8 cellular contexts compared by ENCODE assay signal in genomic region chr18:35289293-35290069, GRCh38. TPM values are rescaled to one million over a fixed set of nuclear protein-coding genes. Genes with fewer than 3 reads are reported as not detected.
DNase-seq lines count a peak whose midpoint lies in the region; ATAC-seq and TF ChIP-seq lines count a peak whose summit lies in the region.

No MANE protein-coding gene starts in this region.

- peaks cover 28% of the 10 kb centered on the region for H3K36me3 ChIP-seq in SK-N-MC (ENCODE audit: insufficient read depth, low read length)
- peaks cover 4 to 5% of the 10 kb centered on the region in 2 donors for H3K36me3 ChIP-seq in lung (ENCODE audit: control insufficient read depth in 2 of 2, insufficient read depth in 2 of 2, low read length in 2 of 2)
- H3K36me3 ChIP-seq in stomach: peaks cover 0 to 20% (median 15%) of the 10 kb centered on the region in 4 donors

- peaks cover 10% of the 10 kb centered on the region in 2 donors for H3K4me1 ChIP-seq in lung (ENCODE audit: control insufficient read depth in 2 of 2, insufficient read depth in 2 of 2, low read length in 2 of 2)
- peaks cover 18 to 50% (median 36%) of the 10 kb centered on the region in 4 donors for H3K4me1 ChIP-seq in stomach

- ATAC-seq in GM18519 (IDR thresholded peaks at IDR 0.05; ENCODE audit: low FRiP score, unreplicated experiment) (peak; percentile 6), HG03060 (IDR thresholded peaks at IDR 0.05; ENCODE audit: low read depth, unreplicated experiment) (peak; percentile 15), lung (ENCODE audit: insufficient read depth, low FRiP score) (peak; percentile 12)

- TF ChIP-seq POLR2A in stomach (IDR thresholded peaks at IDR 0.05): no peak

- DNase-seq in ACHN (peak; percentile 6), SK-N-MC (ENCODE audit: low read depth, low spot score) (no peak), dermis blood vessel endothelial cell (peak; percentile 30), lung (ENCODE audit: low spot score) (peak; percentile 39), stomach (peak; percentile 32), DMS114 treated with DMSO at 0.1 percent for 48 hours (lab: John Stamatoyannopoulos, UW; ENCODE audit: unreplicated experiment) (no peak)

- WGBS in lung, 2 donors: 1 to 3% methylated on average over 14 of the region's 14 CpGs
- 3 to 5% (median 4%) methylated on average over 14 of the region's 14 CpGs for WGBS in stomach, 5 donors

- no peak overlapping the region for H3K27ac ChIP-seq in SK-N-MC
- peak overlapping the region; percentile 75 to 94 for H3K27ac ChIP-seq in lung (ENCODE audit: low read depth in 1 of 2, low read length in 1 of 2)
- H3K27ac ChIP-seq in stomach: peak overlapping the region; percentile 52 to 89 (median 89)

- H3K27me3 ChIP-seq in lung (ENCODE audit: control insufficient read depth, insufficient read depth) (no peaks in the 10 kb centered on the region), stomach (no peaks in the 10 kb centered on the region)

- intact Hi-C loops in stomach (cut with DNase I; ENCODE audit: low total_unique reads): no loop called here

- peaks cover 5% of the 10 kb centered on the region for H3K9me3 ChIP-seq in SK-N-MC (ENCODE audit: low read depth, low read length)
- peaks cover 0 to 2% of the 10 kb centered on the region in 2 donors for H3K9me3 ChIP-seq in lung (ENCODE audit: control insufficient read depth in 2 of 2, insufficient read depth in 1 of 2, low read length in 1 of 2)
- no peaks in the 10 kb centered on the region for H3K9me3 ChIP-seq in stomach

- in situ Hi-C loops in ACHN (cut with HindIII; ENCODE audit: low pct_ligation_motif_present, low pct_unique_long_range_greater_than_20kb, low sequenced_read_pairs): no loop called here

- TF ChIP-seq CTCF in lung (IDR thresholded peaks at IDR 0.05; ENCODE audit: control extremely low read depth, extremely low read depth) (no peak), stomach (IDR thresholded peaks at IDR 0.05) (no peak)

- peak overlapping the region; percentile 88 for H3K9ac ChIP-seq in SK-N-MC (ENCODE audit: insufficient read length)

- H3K4me3 ChIP-seq in SK-N-MC (peak overlapping the region; percentile 90), lung (peak overlapping the region; percentile 66), stomach (peak overlapping the region; percentile 65 to 76 (median 70))

- TF ChIP-seq EP300 in stomach (IDR thresholded peaks at IDR 0.05): no peak

RNA-seq across cellular contexts. Expression of gene ZSCAN30, which starts 0.5 kb away (rescaled TPM):
- total RNA-seq in dermis blood vessel endothelial cell: 14.0 and 16.8 TPM in 2 replicates
- 10 to 100 TPM; 14.6 to 42.6 TPM for total RNA-seq in lung
- 1 to 10 TPM; 5.7 to 9.7 TPM for polyA plus RNA-seq in lung
- total RNA-seq in stomach: 10 to 100 TPM in 3 of 5 donors, 1 to 10 TPM in 2; 9.3 to 22.0 (median 12.7) TPM
- polyA plus RNA-seq in stomach: 1 to 10 TPM; 3.7 to 6.2 (median 6.1) TPM

RNA-seq across cellular contexts. Expression of gene ZNF397, which starts 48.6 kb away (rescaled TPM):
- total RNA-seq in dermis blood vessel endothelial cell (9.9 and 10.1 TPM in 2 replicates), lung (10 to 100 TPM; 21.1 to 53.8 TPM), stomach (10 to 100 TPM; 15.4 to 45.5 (median 32.1) TPM)
- polyA plus RNA-seq in lung (10 to 100 TPM; 12.2 to 13.2 TPM), stomach (10 to 100 TPM; 10.9 to 20.2 (median 10.9) TPM)

RNA-seq across cellular contexts. Expression of gene ZNF24, which starts 54.7 kb away (rescaled TPM):
- total RNA-seq in dermis blood vessel endothelial cell (37.9 and 50.7 TPM in 2 replicates), lung (10 to 100 TPM; 45.5 to 67.9 TPM), stomach (10 to 100 TPM; 27.5 to 76.2 (median 32.1) TPM)
- polyA plus RNA-seq in lung (10 to 100 TPM; 14.3 to 17.9 TPM), stomach (10 to 100 TPM; 10.5 to 18.2 (median 15.2) TPM)

Comparison
In these comparisons a context has a peak if more than half of its experiments do, and no peak if none do; other contexts are left out.
1. DNase-seq: peak in ACHN (single experiment), dermis blood vessel endothelial cell (single experiment), lung (single experiment) and stomach (single experiment); none in SK-N-MC (single experiment) and DMS114 treated with DMSO at 0.1 percent for 48 hours (single experiment).
2. Peak in every context shown above with its lines, with median percentiles within 50 percentile points of each other: ATAC-seq and H3K4me3 ChIP-seq.